8 cellular contexts compared by ENCODE assay signal in the genomic region with DNA sequence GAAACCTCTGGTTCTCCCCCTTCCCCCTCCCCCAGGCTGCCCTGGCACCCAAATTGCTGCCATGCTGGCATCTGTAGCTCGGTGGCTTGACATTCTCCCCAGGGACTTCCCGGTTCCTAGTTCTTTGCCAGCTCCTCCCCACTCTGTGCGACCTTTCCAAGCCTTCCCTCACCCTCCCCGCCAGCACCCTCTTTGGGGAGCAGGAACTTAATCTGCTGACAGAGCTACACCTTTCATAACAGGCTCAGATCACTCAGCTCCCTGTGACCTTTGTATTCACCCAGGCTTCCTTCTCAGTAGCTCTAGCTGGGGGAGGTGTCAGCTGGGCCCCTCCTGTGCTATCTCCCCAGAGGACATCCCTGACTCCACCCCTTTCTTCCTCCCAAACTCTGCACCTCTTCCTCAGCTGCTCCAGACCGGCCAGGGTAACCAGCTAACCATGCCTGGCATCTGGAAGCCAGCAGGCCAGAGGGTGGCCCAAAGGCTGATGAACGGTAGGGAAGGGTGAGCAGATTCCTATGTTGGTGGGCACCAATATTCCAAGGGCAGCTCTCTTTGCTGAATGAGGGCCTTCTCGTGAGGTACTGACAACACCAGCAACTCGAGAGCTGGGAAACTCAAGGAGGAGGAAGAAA. TPM values are rescaled to one million over a fixed set of nuclear protein-coding genes. Genes with fewer than 3 reads are reported as not detected.
DNase-seq lines count a peak whose midpoint lies in the region; ATAC-seq and TF ChIP-seq lines count a peak whose summit lies in the region.

No MANE protein-coding gene starts in this region.

- H3K4me1 Mint-ChIP-seq in IgD-negative memory B cell (peaks cover 21 to 28% (median 22%) of the 10 kb centered on the region in 3 donors), brain (peaks cover 46% of the 10 kb centered on the region)

- H3K79me2 ChIP-seq in DOHH2 (ENCODE audit: control insufficient read depth, low read length), result peaks cover 31% of the 10 kb centered on the region

- H3K9me3 ChIP-seq in DOHH2 (ENCODE audit: control insufficient read depth, insufficient read depth, low read length), result no peaks in the 10 kb centered on the region

- ATAC-seq in GM18498 (IDR thresholded peaks at IDR 0.05; ENCODE audit: unreplicated experiment) (no peak), GM19452 (IDR thresholded peaks at IDR 0.05; ENCODE audit: unreplicated experiment) (no peak)

- peak overlapping the region; percentile 91 to 99 (median 98) for H3K27ac Mint-ChIP-seq in IgD-negative memory B cell
- H3K27ac Mint-ChIP-seq in brain, result peak overlapping the region; percentile 76 to 99 (median 99)

- peak overlapping the region; percentile 63 for H3K27ac ChIP-seq in DOHH2 (ENCODE audit: low read depth, low read length)

- H3K4me1 ChIP-seq in DOHH2 (ENCODE audit: control insufficient read depth, low read length), result peaks cover 31% of the 10 kb centered on the region

- peak; percentile 74 for DNase-seq in mucosa of gallbladder (ENCODE audit: low spot score)
- no peak for DNase-seq in NCI-H187 treated with DMSO at 0.1 percent for 48 hours (lab: John Stamatoyannopoulos, UW)
- no peak for DNase-seq in KBM-7

- in situ Hi-C loops in KBM-7 (cut with MboI; ENCODE audit: low pct_unique_long_range_greater_than_20kb, low sequenced_read_pairs), result no loop called here

- H3K27me3 ChIP-seq in DOHH2 (ENCODE audit: control insufficient read depth, low read length), result no peaks in the 10 kb centered on the region

- H4K20me1 ChIP-seq in DOHH2 (ENCODE audit: control insufficient read depth, insufficient read depth, low read depth, low read length), result no peaks in the 10 kb centered on the region

- H3K4me2 ChIP-seq in DOHH2 (ENCODE audit: low read length), result peak overlapping the region; percentile 97

- peak overlapping the region; percentile 73 for H3K4me3 ChIP-seq in DOHH2 (ENCODE audit: low read length)

- H3K4me3 Mint-ChIP-seq in IgD-negative memory B cell (peak overlapping the region; percentile 93 to 99 (median 98)), brain (peak overlapping the region; percentile 48 to 73 (median 68))

- H3K36me3 ChIP-seq in DOHH2 (ENCODE audit: control insufficient read depth, low read length), result no peaks in the 10 kb centered on the region; the same call in 1 of the 2 replicates

- no peaks in the 10 kb centered on the region for H3K9me2 ChIP-seq in DOHH2 (replicated peaks; ENCODE audit: control insufficient read depth, low read length)

- H3F3A ChIP-seq in DOHH2 (ENCODE audit: control insufficient read depth, insufficient read depth), result peaks cover 6% of the 10 kb centered on the region; the same call in 1 of the 2 replicates

- no peaks in the 10 kb centered on the region for H3K27me3 Mint-ChIP-seq in IgD-negative memory B cell
- H3K27me3 Mint-ChIP-seq in brain, result peaks cover 9% of the 10 kb centered on the region

- peaks cover 1% of the 10 kb centered on the region for H3K36me3 Mint-ChIP-seq in IgD-negative memory B cell
- peaks cover 5% of the 10 kb centered on the region for H3K36me3 Mint-ChIP-seq in brain

- H3K9me3 Mint-ChIP-seq in IgD-negative memory B cell (no peaks in the 10 kb centered on the region), brain (peaks cover 0 to 3% (median 0%) of the 10 kb centered on the region in 5 experiments)

- TF ChIP-seq CTCF in DOHH2 (IDR thresholded peaks at IDR 0.05; ENCODE audit: low read depth, low read length, poor library complexity, severe bottlenecking) (no peak), brain (conservative IDR thresholded peaks at IDR 0.05) (no peak)

RNA-seq across cellular contexts. Expression of a gene that starts 1.8 kb away (rescaled TPM):
- polyA plus RNA-seq in IgD-negative memory B cell (224 TPM), brain (ENCODE audit: insufficient read depth, low read depth, low replicate concordance) (59.5 TPM)
- total RNA-seq in mucosa of gallbladder, result 80.5 TPM

RNA-seq across cellular contexts. Expression of a gene that starts 6.4 kb away (rescaled TPM):
- polyA plus RNA-seq in IgD-negative memory B cell (not detected), brain (ENCODE audit: insufficient read depth, low read depth, low replicate concordance) (18.3 TPM)
- total RNA-seq in mucosa of gallbladder, result 21.5 TPM

RNA-seq across cellular contexts. Expression of a gene that starts 25.1 kb away (rescaled TPM):
- polyA plus RNA-seq in IgD-negative memory B cell, result 27.9 TPM
- 85.1 TPM for polyA plus RNA-seq in brain (ENCODE audit: insufficient read depth, low read depth, low replicate concordance)
- total RNA-seq in mucosa of gallbladder, result 49.5 TPM

RNA-seq across cellular contexts. Expression of a gene that starts 52.8 kb away (rescaled TPM):
- polyA plus RNA-seq in IgD-negative memory B cell (not detected), brain (ENCODE audit: insufficient read depth, low read depth, low replicate concordance) (13.8 TPM)
- total RNA-seq in mucosa of gallbladder, result 4.1 TPM

RNA-seq across cellular contexts. Expression of a gene that starts 56.9 kb away (rescaled TPM):
- polyA plus RNA-seq in IgD-negative memory B cell, result 30.7 TPM
- polyA plus RNA-seq in brain (ENCODE audit: insufficient read depth, low read depth, low replicate concordance), result 33.5 TPM
- 37.9 TPM for total RNA-seq in mucosa of gallbladder

Comparison
In these comparisons a context has a peak if more than half of its experiments do, and no peak if none do; other contexts are left out.
1. RNA of a gene that starts 6.4 kb away (polyA plus RNA-seq): 18.3 TPM in brain (single experiment); not detected in IgD-negative memory B cell (single experiment); every median in the first group is over 10 times any median in the second.